Comparison of ENCODE assay signal across 26 cellular contexts in the genomic region with DNA sequence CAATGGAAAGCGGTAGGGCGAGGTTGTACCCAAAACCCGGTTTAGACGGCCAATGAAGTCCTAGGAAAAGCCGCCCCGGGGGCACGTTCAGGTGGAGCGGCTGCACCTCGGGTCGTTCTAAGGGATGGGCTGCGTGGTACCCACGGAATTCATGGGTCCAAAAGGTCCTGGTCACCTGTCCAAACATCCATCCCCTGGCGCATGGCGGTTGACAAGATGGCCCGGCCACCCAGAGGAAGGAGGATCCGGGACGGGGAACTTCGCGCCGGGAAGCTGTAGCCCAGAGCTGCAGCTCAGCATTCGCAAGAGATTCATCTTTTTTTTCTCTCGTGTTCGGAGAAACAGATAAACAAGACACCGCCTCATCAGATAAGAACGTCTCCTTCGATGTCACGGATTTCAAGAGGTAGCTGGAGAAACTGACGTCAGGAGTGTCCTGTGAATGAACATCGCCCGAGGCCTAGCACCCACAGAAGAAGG. TPM values are rescaled to one million over a fixed set of nuclear protein-coding genes. Genes with fewer than 3 reads are reported as not detected.
DNase-seq lines count a peak whose midpoint lies in the region; ATAC-seq and TF ChIP-seq lines count a peak whose summit lies in the region.
"Had no signal": no experiment of that assay in that cellular context is flagged by ENCODE, and none has a peak within 500 bp of the region (broad histone marks: within the 10 kb centered on the region; RNA-seq: fewer than 3 reads in every experiment).

No MANE protein-coding gene starts in this region.

- ATAC-seq in GM18867 (IDR thresholded peaks at IDR 0.05; ENCODE audit: unreplicated experiment) = no peak
- ATAC-seq: activated CD4-positive, CD25-positive, alpha-beta regulatory T cell treated with anti-CD3 and anti-CD28 coated beads, Interleukin-2, amount 50 U/mL, for 24 hours; gastroesophageal sphincter had no signal

- H3K79me2 ChIP-seq in ACC112 (ENCODE audit: control insufficient read depth, insufficient read depth, low read length, unreplicated experiment) = no peaks in the 10 kb centered on the region

- H3K4me3 Mint-ChIP-seq in nephron progenitor cell (peak overlapping the region; percentile 84), Calu3 (ENCODE audit: low read depth, unreplicated experiment) (no peak overlapping the region)
- H3K4me3 Mint-ChIP-seq: activated CD8-positive, alpha-beta T cell treated with anti-CD3 and anti-CD28 coated beads for 36 hours; stimulated activated effector memory CD8-positive, alpha-beta T cell treated with anti-CD3 and anti-CD28 coated beads, Interleukin-12 subunit alpha, Interleukin-12 subunit beta, amount 100 ng/mL, for 72 hours had no signal

- H3K4me3 ChIP-seq in ACC112 (ENCODE audit: low read depth, low read length) (peak overlapping the region; percentile 20; the same call in 1 of the 2 replicates), HUES6 (ENCODE audit: low read depth, low read length) (peak overlapping the region; percentile 37), esophagus muscularis mucosa (peak overlapping the region; percentile 33 to 39 (median 38))
- H3K4me3 ChIP-seq: BLaER1, body of pancreas, MG63, prostate gland, skin epidermis, vagina had no signal

- no TSS peak for BruUV-seq in Calu3 (replicated peaks; lab: Mats Ljungman, UMichigan)

- no peaks in the 10 kb centered on the region for H3K9me3 Mint-ChIP-seq in nephron progenitor cell
- H3K9me3 Mint-ChIP-seq in Calu3 (ENCODE audit: low read depth, unreplicated experiment) = no peaks in the 10 kb centered on the region
- H3K9me3 Mint-ChIP-seq: activated CD8-positive, alpha-beta T cell treated with anti-CD3 and anti-CD28 coated beads for 36 hours; stimulated activated effector memory CD8-positive, alpha-beta T cell treated with anti-CD3 and anti-CD28 coated beads, Interleukin-12 subunit alpha, Interleukin-12 subunit beta, amount 100 ng/mL, for 72 hours had no signal

- no peak for TF ChIP-seq POLR2A in esophagus muscularis mucosa (IDR thresholded peaks at IDR 0.05; ENCODE audit: low read depth)

- H3K27ac Mint-ChIP-seq in nephron progenitor cell = no peak overlapping the region
- no peak overlapping the region for H3K27ac Mint-ChIP-seq in Calu3 (ENCODE audit: unreplicated experiment)
- H3K27ac Mint-ChIP-seq: activated CD8-positive, alpha-beta T cell treated with anti-CD3 and anti-CD28 coated beads for 36 hours; stimulated activated effector memory CD8-positive, alpha-beta T cell treated with anti-CD3 and anti-CD28 coated beads, Interleukin-12 subunit alpha, Interleukin-12 subunit beta, amount 100 ng/mL, for 72 hours had no signal

- no peak for DNase-seq in esophagus muscularis mucosa (ENCODE audit: extremely low spot score)
- no peak for DNase-seq in nephron progenitor cell
- no peak for DNase-seq in stimulated activated CD4-positive, alpha-beta T cell treated with anti-CD3 and anti-CD28 coated beads, Interleukin-12 subunit alpha, Interleukin-12 subunit beta, amount 100 ng/mL, for 4 hours
- DNase-seq in RKO (ENCODE audit: low spot score) = no peak
- no peak for DNase-seq in Calu3
- DNase-seq: activated CD8-positive, alpha-beta T cell treated with anti-CD3 and anti-CD28 coated beads for 36 hours; activated effector memory CD4-positive, alpha-beta T cell treated with Interleukin-2 at 50 U/mL for 16 hours; body of pancreas; hypothalamus; islet precursor cell; KBM-7; MG63; NCI-H2081 treated with DMSO at 0.1 percent for 48 hours; Right ventricle myocardium superior had no signal

- no peak for TF ChIP-seq EP300 in esophagus muscularis mucosa (IDR thresholded peaks at IDR 0.05)

- H3K27me3 ChIP-seq in ACC112 (ENCODE audit: insufficient read depth, low read length) = peaks cover 93% of the 10 kb centered on the region
- peaks cover 89% of the 10 kb centered on the region for H3K27me3 ChIP-seq in HUES6 (ENCODE audit: control insufficient read depth, insufficient read depth, low read length)
- peaks cover 0 to 51% (median 11%) of the 10 kb centered on the region in 4 donors for H3K27me3 ChIP-seq in esophagus muscularis mucosa
- H3K27me3 ChIP-seq: MG63 had no signal

- H2AFZ ChIP-seq in ACC112 (ENCODE audit: low read length, unreplicated experiment) = no peak overlapping the region

- H3K9me3 ChIP-seq in HUES6 (ENCODE audit: control insufficient read depth, insufficient read depth, low read depth, low read length) (no peaks in the 10 kb centered on the region), esophagus muscularis mucosa (no peaks in the 10 kb centered on the region)
- H3K9me3 ChIP-seq: gastroesophageal sphincter, MG63, prostate gland, thoracic aorta, vagina had no signal

- intact Hi-C loops in esophagus muscularis mucosa (cut with DNase I) = no loop called here
- intact Hi-C loops in Calu3 (cut with micrococcal nuclease; ENCODE audit: unreplicated experiment) = no loop called here

- no peak overlapping the region for H3K27ac ChIP-seq in ACC112 (ENCODE audit: low read depth, low read length)
- no peak overlapping the region for H3K27ac ChIP-seq in HUES6 (ENCODE audit: low read depth, low read length)
- no peak overlapping the region for H3K27ac ChIP-seq in esophagus muscularis mucosa (replicated peaks in 1 of 4)
- H3K27ac ChIP-seq: BLaER1, body of pancreas, gastroesophageal sphincter, neutrophil, prostate gland, skin epidermis, thoracic aorta, vagina had no signal

- peaks cover 75% of the 10 kb centered on the region for H3K27me3 Mint-ChIP-seq in nephron progenitor cell (ENCODE audit: low read depth, poor library complexity)
- no peaks in the 10 kb centered on the region for H3K27me3 Mint-ChIP-seq in Calu3 (ENCODE audit: unreplicated experiment)

- no peak for TF ChIP-seq CTCF in esophagus muscularis mucosa (IDR thresholded peaks at IDR 0.05)
- TF ChIP-seq CTCF in nephron progenitor cell (IDR thresholded peaks at IDR 0.05) = no peak
- TF ChIP-seq CTCF in Calu3 (IDR thresholded peaks at IDR 0.05; ENCODE audit: unreplicated experiment) = no peak

- H3K36me3 Mint-ChIP-seq in nephron progenitor cell (ENCODE audit: low read depth) = peaks cover 6% of the 10 kb centered on the region
- no peaks in the 10 kb centered on the region for H3K36me3 Mint-ChIP-seq in Calu3 (ENCODE audit: insufficient read depth, unreplicated experiment)
- H3K36me3 Mint-ChIP-seq: stimulated activated effector memory CD8-positive, alpha-beta T cell treated with anti-CD3 and anti-CD28 coated beads, Interleukin-12 subunit alpha, Interleukin-12 subunit beta, amount 100 ng/mL, for 72 hours had no signal

- no peaks in the 10 kb centered on the region for H3K36me3 ChIP-seq in ACC112 (ENCODE audit: insufficient read depth, low read length)
- H3K36me3 ChIP-seq in HUES6 (ENCODE audit: control insufficient read depth, insufficient read depth, low read length) = peaks cover 4% of the 10 kb centered on the region; the same call in 1 of the 2 replicates
- no peaks in the 10 kb centered on the region for H3K36me3 ChIP-seq in esophagus muscularis mucosa
- H3K36me3 ChIP-seq: BLaER1, gastroesophageal sphincter, MG63, neutrophil, prostate gland, thoracic aorta, vagina had no signal

- H3K4me1 ChIP-seq in ACC112 (ENCODE audit: control insufficient read depth, insufficient read depth, low read length, unreplicated experiment) = no peaks in the 10 kb centered on the region
- peaks cover 50% of the 10 kb centered on the region for H3K4me1 ChIP-seq in HUES6 (ENCODE audit: control insufficient read depth, insufficient read depth, low read length)
- H3K4me1 ChIP-seq in esophagus muscularis mucosa = peaks cover 0 to 24% (median 16%) of the 10 kb centered on the region in 4 donors
- H3K4me1 ChIP-seq: BLaER1, prostate gland had no signal

- CTCF ChIA-PET in Calu3 (lab: Charles Lee) = no interaction called here

- 47% methylated on average over 30 of the region's 30 CpGs for WGBS in esophagus muscularis mucosa

- H3K4me1 Mint-ChIP-seq in nephron progenitor cell (peaks cover 86% of the 10 kb centered on the region), Calu3 (ENCODE audit: low read depth, unreplicated experiment) (peaks cover 18% of the 10 kb centered on the region)
- H3K4me1 Mint-ChIP-seq: stimulated activated effector memory CD8-positive, alpha-beta T cell treated with anti-CD3 and anti-CD28 coated beads, Interleukin-12 subunit alpha, Interleukin-12 subunit beta, amount 100 ng/mL, for 72 hours had no signal

- H3K9ac ChIP-seq in HUES6 (ENCODE audit: low read length) = no peak overlapping the region
- H3K9ac ChIP-seq: BLaER1 had no signal

RNA-seq across cellular contexts. Expression of a gene that starts 10.9 kb away (rescaled TPM):
- 10 to 100 TPM; 17.4 to 48.6 (median 34.0) TPM for total RNA-seq in esophagus muscularis mucosa
- total RNA-seq in Calu3 (2022) = not detected in 2 replicates
- total RNA-seq: activated CD8-positive, alpha-beta T cell treated with anti-CD3 and anti-CD28 coated beads for 36 hours; body of pancreas; Right ventricle myocardium superior; thoracic aorta had no signal

Comparison
In these comparisons a context has a peak if more than half of its experiments do, and no peak if none do; other contexts are left out.
1. RNA of a gene that starts 10.9 kb away (total RNA-seq): 17.4 to 48.6 TPM in esophagus muscularis mucosa; not detected in Calu3; every median in the first group is over 10 times any median in the second.
2. Peak in every context shown above with its lines, with median percentiles within 50 percentile points of each other: H3K4me3 ChIP-seq.